In the genomic region with DNA sequence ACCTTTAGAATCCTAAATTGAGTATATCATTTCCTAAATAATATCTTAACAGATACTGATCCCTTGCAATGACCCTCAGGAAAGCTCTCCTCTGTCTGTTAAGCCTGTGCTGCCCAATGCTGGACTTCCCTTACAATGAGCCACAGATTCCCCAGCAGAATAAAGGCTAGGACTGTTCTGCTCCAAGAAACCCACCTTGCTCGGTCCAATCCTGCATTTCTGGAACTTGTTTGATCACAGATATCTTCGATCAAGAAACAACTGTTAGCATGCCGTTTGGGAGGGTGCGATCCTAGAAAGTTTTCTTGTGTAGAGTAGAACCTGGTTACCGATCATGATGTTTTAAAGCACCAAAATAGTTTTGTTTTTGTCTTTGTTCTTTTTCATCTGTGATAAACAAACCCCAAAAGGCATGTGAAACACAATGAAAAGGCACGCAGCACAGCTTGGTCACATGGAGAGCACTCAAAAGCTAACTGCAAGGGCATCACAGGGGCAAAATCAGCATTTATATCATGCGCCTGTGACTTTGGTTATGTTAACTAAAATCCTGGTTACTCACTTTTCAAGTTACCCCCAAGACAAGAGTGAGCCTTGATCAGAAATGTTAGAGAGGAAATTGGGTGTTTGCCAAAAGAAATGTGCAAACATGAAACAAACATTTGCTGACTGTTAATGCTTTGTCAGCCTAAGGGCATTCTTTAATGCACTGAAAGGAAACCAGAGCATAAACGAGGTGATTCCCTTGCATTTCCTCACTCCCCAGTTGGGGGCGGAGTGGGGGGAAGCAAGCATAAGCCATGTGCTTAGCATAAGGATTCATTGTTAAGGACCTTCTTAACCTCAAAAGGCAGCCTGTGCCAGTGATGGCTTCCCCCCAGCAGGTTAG, we compare ENCODE assay signal across 19 cellular contexts.
DNase-seq lines count a peak whose midpoint lies in the region; ATAC-seq, FAIRE-seq and TF ChIP-seq lines count a peak whose summit lies in the region.
"Had no signal": no experiment of that assay in that cellular context is flagged by ENCODE, and none has a peak within 500 bp of the region (broad histone marks: within the 10 kb centered on the region; RNA-seq: fewer than 3 reads in every experiment).

No MANE protein-coding gene starts in this region.

- TF ChIP-seq EP300 in K562 (IDR thresholded peaks at IDR 0.05; ENCODE audit: low read length): no peak

- H3K36me3 ChIP-seq in HUES64 (ENCODE audit: insufficient read depth, low read length) (no peaks in the 10 kb centered on the region), K562 (ENCODE audit: control insufficient read depth, insufficient read depth, low read length) (no peaks in the 10 kb centered on the region)

- H3K27me3 ChIP-seq in HUES64 (ENCODE audit: insufficient read depth, low read length) (no peaks in the 10 kb centered on the region), K562 (ENCODE audit: control insufficient read depth in 2 of 2, insufficient read depth in 2 of 2, low read length in 2 of 2) (peaks cover 0 to 11% of the 10 kb centered on the region in 2 experiments; a peak in 2 of 5 replicates)

- no peaks in the 10 kb centered on the region for H3K79me2 ChIP-seq in K562 (ENCODE audit: control insufficient read depth, insufficient read depth, low read length)

- H3K4me3 ChIP-seq in HUES64 (ENCODE audit: low read length) (peak overlapping the region; percentile 10; the same call in 1 of the 2 replicates), K562 (no peak overlapping the region)

- intact Hi-C loops in K562 (cut with micrococcal nuclease): no loop called here

- CTCF ChIA-PET in K562 (lab: Yijun Ruan, JAX; ENCODE audit: low intra/inter-chr PET ratio): no interaction called here

- no peak overlapping the region for H2AFZ ChIP-seq in K562 (ENCODE audit: low read depth, low read length)

- FAIRE-seq in K562 (lab: Jason Lieb, UNC): peak; percentile 42
- FAIRE-seq: colon, small intestine had no signal

- H3K9me1 ChIP-seq in K562 (ENCODE audit: control insufficient read depth, insufficient read depth, low read length): no peaks in the 10 kb centered on the region

- peaks cover 39% of the 10 kb centered on the region for H3K4me1 ChIP-seq in HUES64 (ENCODE audit: insufficient read depth, low read length)
- no peaks in the 10 kb centered on the region; a peak in 1 of 5 replicates for H3K4me1 ChIP-seq in K562 (replicated peaks in 1 of 2; ENCODE audit: control insufficient read depth in 2 of 2, insufficient read depth in 2 of 2, low read length in 2 of 2)

- no peak for TF ChIP-seq POLR2A in K562 (conservative IDR thresholded peaks at IDR 0.05)

- TF ChIP-seq CTCF in K562 (IDR thresholded peaks at IDR 0.05 in 2 of 3, conservative IDR thresholded peaks at IDR 0.05 in 1 of 3; ENCODE audit: insufficient read depth in 2 of 3, low read depth in 1 of 3, low read length in 3 of 3): no peak

- H3K9me3 ChIP-seq in HUES64 (ENCODE audit: insufficient read depth, low read depth, low read length) (no peaks in the 10 kb centered on the region), K562 (replicated peaks; ENCODE audit: control insufficient read depth, insufficient read depth, low read depth, low read length) (no peaks in the 10 kb centered on the region)

- TF ChIP-seq RAD21 in K562 (CRISPR knock-in tag; conservative IDR thresholded peaks at IDR 0.05 in 1 of 2, IDR thresholded peaks at IDR 0.05 in 1 of 2): no peak

- BruUV-seq in K562 (replicated peaks; lab: Mats Ljungman, UMichigan): no TSS peak

- H3K27ac ChIP-seq in HUES64 (ENCODE audit: low read depth, low read length): peak overlapping the region; percentile 95
- H3K27ac ChIP-seq in K562 (ENCODE audit: extremely low read depth, low read depth, low read length): no peak overlapping the region

- 0 out of 3 replicates have a peak, but pooled peaks have one; percentile 40 for ATAC-seq in K562
- no peak for ATAC-seq in GM18502 (IDR thresholded peaks at IDR 0.05; ENCODE audit: poor library complexity, unreplicated experiment)
- ATAC-seq: activated CD8-positive, alpha-beta T cell treated with anti-CD3 and anti-CD28 coated beads for 36 hours; HCT116; natural killer cell had no signal

- H3K9ac ChIP-seq in HUES64 (ENCODE audit: low read depth, low read length) (peak overlapping the region; percentile 57), K562 (ENCODE audit: insufficient read depth in 1 of 2, low read depth in 2 of 2, low read length in 2 of 2) (no peak overlapping the region)

- POLR2A ChIA-PET in K562 (lab: Yijun Ruan, JAX): no interaction called here

- 0 out of 2 replicates have a peak, but pooled peaks cover 4% of the 10 kb centered on the region for H4K20me1 ChIP-seq in K562 (replicated peaks; ENCODE audit: control insufficient read depth, insufficient read depth, low read length)

- peak; percentile 4 for DNase-seq in EL
- peak in 2 of 4 experiments; percentile 13 for DNase-seq in K562 (ENCODE audit: extremely low read depth in 1 of 4, low spot score in 3 of 4)
- peak; percentile 69 for DNase-seq in iPS-NIHi7 (ENCODE audit: extremely low spot score)
- DNase-seq in globus pallidus (ENCODE audit: low spot score): no peak
- no peak for DNase-seq in COLO668 (lab: John Stamatoyannopoulos, UW; ENCODE audit: unreplicated experiment)
- no peak for DNase-seq in NCI-H2107 treated with DMSO at 0.1 percent for 48 hours (lab: John Stamatoyannopoulos, UW; ENCODE audit: unreplicated experiment)
- DNase-seq: activated CD8-positive, alpha-beta T cell treated with anti-CD3 and anti-CD28 coated beads for 36 hours; activated T-cell treated with anti-CD3 and anti-CD28 coated beads, Interleukin-2, amount 50 U/mL, for 48 hours; CD4-positive, alpha-beta T cell; natural killer cell; NCI-H1436; NCI-H2227 treated with DMSO at 0.1 percent for 48 hours; small intestine; stimulated activated CD4-positive, alpha-beta T cell treated with anti-CD3 and anti-CD28 coated beads, Interleukin-4, amount 100 ng/mL, for 4 hours; T-helper 1 cell had no signal

- in situ Hi-C loops in K562 (cut with MboI): no loop called here

- WGBS in HUES64: 29% methylated on average over 9 of the region's 9 CpGs
- 3% methylated on average over 9 of the region's 9 CpGs for WGBS in K562 (ENCODE audit: insufficient coverage, low coverage, missing lambda C conversion rate)

- H3K4me2 ChIP-seq in K562 (ENCODE audit: insufficient read depth, low read length): no peak overlapping the region

TF ChIP-seq in K562, 482 proteins besides CTCF, POLR2A, EP300 and RAD21:
- TF ChIP-seq BMI1 (IDR thresholded peaks at IDR 0.05; ENCODE audit: low read length) (no peak), ZFP30 (CRISPR knock-in tag; IDR thresholded peaks at IDR 0.05; ENCODE audit: borderline replicate concordance) (no peak), SLC30A9 (CRISPR knock-in tag; IDR thresholded peaks at IDR 0.05) (no peak), IRF2 (CRISPR knock-in tag; IDR thresholded peaks at IDR 0.05) (no peak), ZNF263 (CRISPR knock-in tag; IDR thresholded peaks at IDR 0.05; ENCODE audit: borderline replicate concordance) (no peak), ZNF76 (CRISPR knock-in tag; IDR thresholded peaks at IDR 0.05; ENCODE audit: borderline replicate concordance) (no peak), FOXK1 (CRISPR knock-in tag; IDR thresholded peaks at IDR 0.05; ENCODE audit: borderline replicate concordance) (no peak), REST (CRISPR knock-in tag; IDR thresholded peaks at IDR 0.05; ENCODE audit: low read depth) (no peak), ZNF699 (CRISPR knock-in tag; IDR thresholded peaks at IDR 0.05; ENCODE audit: insufficient replicate concordance) (no peak)
- TF ChIP-seq, protein P1, sequence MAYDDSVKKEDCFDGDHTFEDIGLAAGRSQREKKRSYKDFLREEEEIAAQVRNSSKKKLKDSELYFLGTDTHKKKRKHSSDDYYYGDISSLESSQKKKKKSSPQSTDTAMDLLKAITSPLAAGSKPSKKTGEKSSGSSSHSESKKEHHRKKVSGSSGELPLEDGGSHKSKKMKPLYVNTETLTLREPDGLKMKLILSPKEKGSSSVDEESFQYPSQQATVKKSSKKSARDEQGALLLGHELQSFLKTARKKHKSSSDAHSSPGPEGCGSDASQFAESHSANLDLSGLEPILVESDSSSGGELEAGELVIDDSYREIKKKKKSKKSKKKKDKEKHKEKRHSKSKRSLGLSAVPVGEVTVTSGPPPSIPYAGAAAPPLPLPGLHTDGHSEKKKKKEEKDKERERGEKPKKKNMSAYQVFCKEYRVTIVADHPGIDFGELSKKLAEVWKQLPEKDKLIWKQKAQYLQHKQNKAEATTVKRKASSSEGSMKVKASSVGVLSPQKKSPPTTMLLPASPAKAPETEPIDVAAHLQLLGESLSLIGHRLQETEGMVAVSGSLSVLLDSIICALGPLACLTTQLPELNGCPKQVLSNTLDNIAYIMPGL (CRISPR knock-in tag; IDR thresholded peaks at IDR 0.05): no peak

Comparison
In these comparisons a context has a peak if more than half of its experiments do, and no peak if none do; other contexts are left out.
1. DNase-seq: peak in EL (single experiment) and iPS-NIHi7 (single experiment); none in globus pallidus (single experiment), COLO668 (single experiment) and NCI-H2107 treated with DMSO at 0.1 percent for 48 hours (single experiment).